9 cellular contexts compared by ENCODE assay signal in genomic region chrX:148499638-148500427, GRCh38. TPM values are rescaled to one million over a fixed set of nuclear protein-coding genes. Genes with fewer than 3 reads are reported as not detected.
DNase-seq lines count a peak whose midpoint lies in the region; ATAC-seq and TF ChIP-seq lines count a peak whose summit lies in the region.
"Had no signal": no experiment of that assay in that cellular context is flagged by ENCODE, and none has a peak within 500 bp of the region (broad histone marks: within the 10 kb centered on the region; RNA-seq: fewer than 3 reads in every experiment).

No MANE protein-coding gene starts in this region.

- H3K4ac ChIP-seq in mesenchymal stem cell (ENCODE audit: low read depth in 1 of 2, low read length in 2 of 2) = no peak overlapping the region

- no peak overlapping the region for H2BK12ac ChIP-seq in mesenchymal stem cell (ENCODE audit: low read length in 2 of 2)

- BruUV-seq in MCF 10A (replicated peaks; lab: Mats Ljungman, UMichigan) (no TSS peak), PC-9 (replicated peaks; lab: Mats Ljungman, UMichigan) (no TSS peak)

- H3K4me1 Mint-ChIP-seq in MCF 10A (ENCODE audit: insufficient read depth, unreplicated experiment) = no peaks in the 10 kb centered on the region

- no peak overlapping the region for H3K18ac ChIP-seq in mesenchymal stem cell (ENCODE audit: low read depth in 1 of 2, low read length in 2 of 2)

- H3K9me3 ChIP-seq in cardiac muscle cell (ENCODE audit: low read depth) (no peaks in the 10 kb centered on the region), mesenchymal stem cell (ENCODE audit: control insufficient read depth, low read length) (no peaks in the 10 kb centered on the region), PC-9 (ENCODE audit: insufficient read depth, low read depth) (no peaks in the 10 kb centered on the region)
- H3K9me3 ChIP-seq: esophagus squamous epithelium had no signal

- H2BK120ac ChIP-seq in mesenchymal stem cell (ENCODE audit: low read depth, low read length) = no peak overlapping the region

- no peaks in the 10 kb centered on the region for H3K27me3 ChIP-seq in cardiac muscle cell
- peaks cover 34 to 37% of the 10 kb centered on the region in 2 experiments for H3K27me3 ChIP-seq in mesenchymal stem cell (ENCODE audit: control insufficient read depth in 1 of 2, insufficient read depth in 1 of 2, low read length in 2 of 2)
- peaks cover 2% of the 10 kb centered on the region; the same call in 1 of the 2 replicates for H3K27me3 ChIP-seq in PC-9 (ENCODE audit: insufficient read depth, low read depth)

- peak overlapping the region; percentile 39 for H3K4me2 ChIP-seq in mesenchymal stem cell (ENCODE audit: low read length, poor library complexity, severe bottlenecking)
- no peak overlapping the region for H3K4me2 ChIP-seq in PC-9

- no peaks in the 10 kb centered on the region for H3K79me2 ChIP-seq in PC-9 (ENCODE audit: low read depth)

- H3K36me3 ChIP-seq in cardiac muscle cell = no peaks in the 10 kb centered on the region
- H3K36me3 ChIP-seq in mesenchymal stem cell (ENCODE audit: control insufficient read depth in 1 of 2, insufficient read depth in 2 of 2, low read depth in 1 of 2, low read length in 2 of 2) = no peaks in the 10 kb centered on the region
- no peaks in the 10 kb centered on the region for H3K36me3 ChIP-seq in urinary bladder (ENCODE audit: insufficient read depth)
- H3K36me3 ChIP-seq in PC-9 (ENCODE audit: low read depth) = no peaks in the 10 kb centered on the region
- H3K36me3 ChIP-seq: esophagus squamous epithelium had no signal

- TF ChIP-seq CTCF in cardiac muscle cell (IDR thresholded peaks at IDR 0.05; ENCODE audit: low read depth, low read length) (no peak), MCF 10A (IDR thresholded peaks at IDR 0.05; ENCODE audit: unreplicated experiment) (no peak), PC-9 (conservative IDR thresholded peaks at IDR 0.05) (no peak)

- no peak overlapping the region for H2BK15ac ChIP-seq in mesenchymal stem cell (ENCODE audit: low read depth, poor library complexity, severe bottlenecking)

- H4K91ac ChIP-seq in mesenchymal stem cell (ENCODE audit: low read length) = no peak overlapping the region

- no peaks in the 10 kb centered on the region for H3K9me3 Mint-ChIP-seq in MCF 10A (ENCODE audit: unreplicated experiment)

- no peak overlapping the region for H2AFZ ChIP-seq in mesenchymal stem cell (ENCODE audit: low read depth, low read length)
- H2AFZ ChIP-seq in PC-9 = no peak overlapping the region

- no peak overlapping the region for H2BK5ac ChIP-seq in mesenchymal stem cell (ENCODE audit: low read depth, low read length, poor library complexity, severe bottlenecking)

- no peaks in the 10 kb centered on the region for H3F3A ChIP-seq in PC-9 (ENCODE audit: insufficient read depth, low read depth)

- no peaks in the 10 kb centered on the region for H3K27me3 Mint-ChIP-seq in MCF 10A (ENCODE audit: insufficient read depth, unreplicated experiment)

- no peak overlapping the region for H3K14ac ChIP-seq in mesenchymal stem cell (ENCODE audit: low read length in 2 of 2)

- no peaks in the 10 kb centered on the region for H4K20me1 ChIP-seq in PC-9 (ENCODE audit: insufficient read depth)

- H3K9me2 ChIP-seq in PC-9 (ENCODE audit: insufficient read depth) = no peaks in the 10 kb centered on the region

- ATAC-seq in left cardiac atrium = no peak

- no peaks in the 10 kb centered on the region for H3K36me3 Mint-ChIP-seq in MCF 10A (ENCODE audit: insufficient read depth, unreplicated experiment)

- CTCF ChIA-PET in MCF 10A (lab: Yijun Ruan, JAX) (no interaction called here), PC-9 (lab: Charles Lee) (no interaction called here)

- H3K79me1 ChIP-seq in mesenchymal stem cell (replicated peaks; ENCODE audit: low read length, poor library complexity, severe bottlenecking) = no peaks in the 10 kb centered on the region

- POLR2A ChIA-PET in MCF 10A (lab: Yijun Ruan, JAX) (interaction anchor here (0.6 kb wide), 1 partner anchor 12 kb away, joined by 5 read pairs; no protein-coding TSS in a partner anchor), PC-9 (lab: Charles Lee; ENCODE audit: unreplicated experiment) (no interaction called here)

- no peak overlapping the region for H3K9ac ChIP-seq in mesenchymal stem cell (ENCODE audit: low read length)

- H3K4me3 ChIP-seq in cardiac muscle cell = peak overlapping the region; percentile 23
- H3K4me3 ChIP-seq in mesenchymal stem cell (ENCODE audit: insufficient read depth in 1 of 2, low read depth in 1 of 2, low read length in 2 of 2) = no peak overlapping the region
- peak overlapping the region; percentile 55 for H3K4me3 ChIP-seq in urinary bladder (ENCODE audit: low read depth, low read length)
- H3K4me3 ChIP-seq in PC-9 = no peak overlapping the region

- DNase-seq in cardiac muscle cell (ENCODE audit: low read depth in 1 of 2, low spot score in 1 of 2) (no peak), left cardiac atrium (no peak), MCF 10A (ENCODE audit: unreplicated experiment) (no peak), mesenchymal stem cell (no peak), PC-9 (no peak), germinal center (ENCODE audit: low spot score) (no peak)
- no peak for DNase-seq in stimulated activated naive CD4-positive, alpha-beta T cell treated with Interleukin-2 at 50 U/mL for 16 hours (lab: John Stamatoyannopoulos, UW)
- DNase-seq: esophagus squamous epithelium had no signal

- no peak overlapping the region for H2AK5ac ChIP-seq in mesenchymal stem cell (ENCODE audit: low read length, severe bottlenecking)

- H4K8ac ChIP-seq in mesenchymal stem cell (ENCODE audit: low read length) = no peak overlapping the region

- no peak overlapping the region for H3K27ac ChIP-seq in cardiac muscle cell
- H3K27ac ChIP-seq in mesenchymal stem cell (ENCODE audit: low read length, poor library complexity, severe bottlenecking) = no peak overlapping the region
- H3K27ac ChIP-seq in urinary bladder (ENCODE audit: low read depth) = no peak overlapping the region
- no peak overlapping the region for H3K27ac ChIP-seq in PC-9
- H3K27ac ChIP-seq: esophagus squamous epithelium had no signal

- H3K4me1 ChIP-seq in cardiac muscle cell (ENCODE audit: low read depth) (peaks cover 4% of the 10 kb centered on the region), mesenchymal stem cell (ENCODE audit: control insufficient read depth, insufficient read depth, low read depth, low read length) (peaks cover 7% of the 10 kb centered on the region), urinary bladder (ENCODE audit: insufficient read depth) (no peaks in the 10 kb centered on the region), PC-9 (replicated peaks; ENCODE audit: insufficient read depth) (no peaks in the 10 kb centered on the region)

- no peak overlapping the region for H3K27ac Mint-ChIP-seq in MCF 10A (ENCODE audit: low read depth, unreplicated experiment)

- H3K23ac ChIP-seq in mesenchymal stem cell (ENCODE audit: low read length in 2 of 2) = no peak overlapping the region

- H3K4me3 Mint-ChIP-seq in MCF 10A (ENCODE audit: unreplicated experiment) = peak overlapping the region; percentile 44

- WGBS in mesenchymal stem cell = 84% methylated on average over 19 of the region's 35 CpGs
- 53% methylated on average over 35 of the region's 35 CpGs for WGBS in urinary bladder

- intact Hi-C loops in left cardiac atrium (cut with DNase I) (no loop called here), MCF 10A (cut with micrococcal nuclease) (no loop called here), PC-9 (cut with micrococcal nuclease; ENCODE audit: unreplicated experiment) (no loop called here)

RNA-seq across cellular contexts. Expression of gene AFF2, which starts 0.6 kb away (rescaled TPM):
- 6.4 and 8.3 TPM in 2 replicates for total RNA-seq in cardiac muscle cell
- polyA plus RNA-seq in cardiac muscle cell = 4.4 and 5.4 TPM in 2 replicates
- total RNA-seq in left cardiac atrium = under 1 TPM; 0.80 to 0.81 TPM
- 0.19 and 0.42 TPM in 2 replicates for total RNA-seq in MCF 10A (2022)
- 0.01 TPM for polyA plus RNA-seq in mesenchymal stem cell (2013, experiment 1 of 2)
- 0.05 TPM for polyA plus RNA-seq in mesenchymal stem cell (2013, experiment 2 of 2)
- total RNA-seq in urinary bladder = 7.0 TPM
- 0.24 TPM for polyA plus RNA-seq in urinary bladder
- not detected in 2 replicates for total RNA-seq in PC-9 (2021)

Comparison
In these comparisons a context has a peak if more than half of its experiments do, and no peak if none do; other contexts are left out.
1. H3K4me3 ChIP-seq: peak in cardiac muscle cell (single experiment) and urinary bladder (single experiment); none in mesenchymal stem cell (0 of 2) and PC-9 (single experiment).